ENCODE assay signal across 14 cellular contexts in the genomic region with DNA sequence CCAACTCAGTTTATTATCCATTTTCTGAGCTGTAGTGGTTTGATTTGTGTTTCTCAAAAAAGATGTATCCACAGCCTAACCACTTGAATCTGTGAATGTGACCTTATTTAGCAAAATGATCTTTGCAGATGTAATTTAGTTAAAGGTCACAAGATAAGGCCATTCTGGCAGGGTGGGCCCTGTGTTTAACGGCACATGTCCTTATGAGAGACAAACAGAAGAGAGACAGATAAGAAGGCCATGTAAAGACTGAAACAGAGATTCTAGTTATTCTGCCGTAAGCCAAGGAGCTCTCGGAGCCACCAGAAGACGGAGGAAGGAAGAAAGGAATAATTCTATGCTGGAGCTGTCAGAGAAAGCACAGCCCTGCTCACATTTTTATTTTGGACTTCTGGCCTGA.
DNase-seq lines count a peak whose midpoint lies in the region; ATAC-seq, FAIRE-seq and TF ChIP-seq lines count a peak whose summit lies in the region.
"Had no signal": no experiment of that assay in that cellular context is flagged by ENCODE, and none has a peak within 500 bp of the region (broad histone marks: within the 10 kb centered on the region; RNA-seq: fewer than 3 reads in every experiment).

No MANE protein-coding gene starts in this region.

- H3F3A ChIP-seq in smooth muscle cell (ENCODE audit: low read depth): no peaks in the 10 kb centered on the region

- H3K4me1 ChIP-seq in smooth muscle cell (ENCODE audit: low read depth) (no peaks in the 10 kb centered on the region), tibial nerve (no peaks in the 10 kb centered on the region)

- H3K9me3 ChIP-seq in smooth muscle cell (replicated peaks; ENCODE audit: low read depth): no peaks in the 10 kb centered on the region
- H3K9me3 ChIP-seq in tibial nerve: no peaks in the 10 kb centered on the region

- H3K27me3 ChIP-seq in smooth muscle cell (ENCODE audit: low read depth) (no peaks in the 10 kb centered on the region), tibial nerve (no peaks in the 10 kb centered on the region)

- no peak for ATAC-seq in GM18517 (IDR thresholded peaks at IDR 0.05; ENCODE audit: unreplicated experiment)
- ATAC-seq: GM23338, HepG2 had no signal

- TF ChIP-seq CTCF in smooth muscle cell (IDR thresholded peaks at IDR 0.05; ENCODE audit: borderline replicate concordance, insufficient read depth, poor library complexity, severe bottlenecking) (no peak), tibial nerve (IDR thresholded peaks at IDR 0.05) (no peak)

- 50% methylated on average over 4 of the region's 4 CpGs for WGBS in smooth muscle cell (ENCODE audit: low lambda C conversion rate)
- WGBS in tibial nerve, 2 donors: 73 to 75% methylated on average over 4 of the region's 4 CpGs

- H3K9ac ChIP-seq in smooth muscle cell (ENCODE audit: low read depth): no peak overlapping the region

- no peak overlapping the region for H2AFZ ChIP-seq in smooth muscle cell (ENCODE audit: low read depth)
- H2AFZ ChIP-seq: GM23338 had no signal

- no peak for TF ChIP-seq EP300 in tibial nerve (IDR thresholded peaks at IDR 0.05)

- H3K79me2 ChIP-seq in smooth muscle cell (ENCODE audit: low read depth): no peaks in the 10 kb centered on the region

- H3K27ac ChIP-seq in smooth muscle cell (ENCODE audit: low read depth) (no peak overlapping the region), tibial nerve (no peak overlapping the region)

- TF ChIP-seq POLR2A in tibial nerve (IDR thresholded peaks at IDR 0.05): no peak

- FAIRE-seq in HTR-8/SVneo (lab: Jason Lieb, UNC): peak; percentile 63
- FAIRE-seq: HepG2 had no signal

- peak overlapping the region; percentile 36 for H3K4me2 ChIP-seq in smooth muscle cell
- H3K4me2 ChIP-seq: GM23338 had no signal

- no peak for DNase-seq in HTR-8/SVneo (ENCODE audit: insufficient read length, low spot score)
- peak; percentile 2 for DNase-seq in OCI-M1 (lab: John Stamatoyannopoulos, UW)
- peak; percentile 24 for DNase-seq in foreskin melanocyte
- no peak for DNase-seq in smooth muscle cell (lab: John Stamatoyannopoulos, UW; ENCODE audit: unreplicated experiment)
- DNase-seq in islet precursor cell: no peak
- DNase-seq in tibial nerve (ENCODE audit: low spot score in 2 of 2): no peak
- DNase-seq: C1 segment of cervical spinal cord; Calu3; CD4-positive, alpha-beta T cell; DMS 273 treated with DMSO at 0.1 percent for 48 hours; H7 had no signal

- H3K36me3 ChIP-seq in smooth muscle cell (ENCODE audit: low read depth): no peaks in the 10 kb centered on the region
- H3K36me3 ChIP-seq in tibial nerve: no peaks in the 10 kb centered on the region

- H3K4me3 ChIP-seq in smooth muscle cell: no peak overlapping the region
- no peak overlapping the region for H3K4me3 ChIP-seq in tibial nerve
- H3K4me3 ChIP-seq: GM23338 had no signal

- H4K20me1 ChIP-seq in smooth muscle cell (ENCODE audit: low read depth): no peaks in the 10 kb centered on the region

Comparison
In these comparisons a context has a peak if more than half of its experiments do, and no peak if none do; other contexts are left out.
1. DNase-seq: peak in OCI-M1 (single experiment) and foreskin melanocyte (single experiment); none in HTR-8/SVneo (single experiment), smooth muscle cell (single experiment), islet precursor cell (single experiment) and tibial nerve (0 of 2).